Comparison of ENCODE assay signal across 1 cellular context in genomic region chr19:34017024-34017423, GRCh38.
TF ChIP-seq lines count a peak whose summit lies in the region.

No MANE protein-coding gene starts in this region.

TF ChIP-seq in HCT116, 20 proteins besides CTCF, POLR2A, EP300 and RAD21 (continued from another document):
- TF ChIP-seq CEBPB (IDR thresholded peaks at IDR 0.05; ENCODE audit: low read depth), result no peak
- no peak for TF ChIP-seq ZFX (IDR thresholded peaks at IDR 0.05)
- TF ChIP-seq YY1 (IDR thresholded peaks at IDR 0.05; ENCODE audit: extremely low read depth, insufficient replicate concordance, low read depth, low read length), result no peak
- TF ChIP-seq ZNF274 (IDR thresholded peaks at IDR 0.05; ENCODE audit: low read depth, low read length), result no peak
TF ChIP-seq in HCT116: peak in this region for 0.
